11 cellular contexts compared by ENCODE assay signal in genomic region chr5:103271570-103272289, GRCh38. TPM values are rescaled to one million over a fixed set of nuclear protein-coding genes. Genes with fewer than 3 reads are reported as not detected.
DNase-seq lines count a peak whose midpoint lies in the region; ATAC-seq lines count a peak whose summit lies in the region.
"Had no signal": no experiment of that assay in that cellular context is flagged by ENCODE, and none has a peak within 500 bp of the region (broad histone marks: within the 10 kb centered on the region; RNA-seq: fewer than 3 reads in every experiment).

No MANE protein-coding gene starts in this region.

- no peak overlapping the region for H3K4me2 ChIP-seq in trophoblast cell (ENCODE audit: low read length)

- peaks cover 10 to 22% of the 10 kb centered on the region in 2 experiments for H3K36me3 ChIP-seq in trophoblast cell (ENCODE audit: control insufficient read depth in 1 of 2, insufficient read depth in 2 of 2, low read length in 2 of 2)

- H3K27ac ChIP-seq in trophoblast cell (ENCODE audit: low read depth, low read length): no peak overlapping the region

- H2AFZ ChIP-seq in trophoblast cell (ENCODE audit: insufficient read depth, low read length, poor library complexity): no peak overlapping the region

- no peak overlapping the region for H3K23ac ChIP-seq in trophoblast cell (ENCODE audit: low read length)

- no peaks in the 10 kb centered on the region for H3K9me3 ChIP-seq in trophoblast cell (ENCODE audit: insufficient read depth, low read depth, low read length)

- H3K9ac ChIP-seq in trophoblast cell (ENCODE audit: low read length): no peak overlapping the region

- no CpG with 5 or more reads among the region's 2 CpGs for WGBS in trophoblast cell (ENCODE audit: extremely low coverage, insufficient coverage, insufficient read length)

- H2AK5ac ChIP-seq in trophoblast cell (ENCODE audit: low read length): no peak overlapping the region

- H3K9me3 Mint-ChIP-seq in T-helper 2 cell treated with Interferon-gamma antibody and Interleukin-4, amounts not matched to agents 5 μg/mL and 100 μg/mL, for 36 hours: no peaks in the 10 kb centered on the region
- no peaks in the 10 kb centered on the region for H3K9me3 Mint-ChIP-seq in central memory CD8-positive, alpha-beta T cell

- peaks cover 20% of the 10 kb centered on the region for H3K4me1 Mint-ChIP-seq in T-helper 2 cell treated with Interferon-gamma antibody and Interleukin-4, amounts not matched to agents 5 μg/mL and 100 μg/mL, for 36 hours (ENCODE audit: low read depth)
- peaks cover 15% of the 10 kb centered on the region for H3K4me1 Mint-ChIP-seq in central memory CD8-positive, alpha-beta T cell

- no peak overlapping the region for H2BK120ac ChIP-seq in trophoblast cell (ENCODE audit: insufficient read depth, low read length, poor library complexity)

- H3K4me1 ChIP-seq in trophoblast cell (ENCODE audit: control insufficient read depth in 1 of 2, insufficient read depth in 2 of 2, low read length in 2 of 2): peaks cover 3 to 8% of the 10 kb centered on the region in 2 experiments

- H2BK5ac ChIP-seq in trophoblast cell (ENCODE audit: low read depth, low read length, poor library complexity): no peak overlapping the region

- H2BK12ac ChIP-seq in trophoblast cell (ENCODE audit: low read length): no peak overlapping the region

- no peak overlapping the region for H4K8ac ChIP-seq in trophoblast cell (ENCODE audit: low read depth, low read length)

- no peak overlapping the region for H3K4me3 ChIP-seq in trophoblast cell (ENCODE audit: low read depth, low read length)

- no peak overlapping the region for H3K18ac ChIP-seq in trophoblast cell (ENCODE audit: low read length)

- no peak for DNase-seq in T-helper 2 cell treated with Interferon-gamma antibody and Interleukin-4, amounts not matched to agents 5 μg/mL and 100 μg/mL, for 36 hours (ENCODE audit: low spot score)
- DNase-seq in T-helper 2 cell (no peak), HT-29 (ENCODE audit: low spot score) (peak; percentile 13), trophoblast cell (no peak), NCI-H2107 (lab: John Stamatoyannopoulos, UW) (no peak)
- DNase-seq in central memory CD8-positive, alpha-beta T cell (ENCODE audit: low spot score in 2 of 2): no peak
- DNase-seq: activated CD4-positive, alpha-beta T cell treated with anti-CD3 and anti-CD28 coated beads, Interleukin-2, amount 50 U/mL, for 1 hour; NCI-H187; Right ventricle myocardium superior had no signal

- no peak for ATAC-seq in central memory CD8-positive, alpha-beta T cell (replicated peaks; ENCODE audit: extremely low read depth, poor library complexity, severe bottlenecking)
- no peak for ATAC-seq in HG03460 (IDR thresholded peaks at IDR 0.05; ENCODE audit: unreplicated experiment)
- ATAC-seq in HG03469 (IDR thresholded peaks at IDR 0.05; ENCODE audit: unreplicated experiment): no peak

- H3K4ac ChIP-seq in trophoblast cell (ENCODE audit: low read depth, low read length): peak overlapping the region; percentile 97

- H3K14ac ChIP-seq in trophoblast cell (ENCODE audit: low read length): no peak overlapping the region

- no peak overlapping the region for H4K12ac ChIP-seq in trophoblast cell (ENCODE audit: low read depth, low read length)

- H3K79me1 ChIP-seq in trophoblast cell (ENCODE audit: low read length): no peaks in the 10 kb centered on the region

- H3K27me3 ChIP-seq in trophoblast cell (ENCODE audit: insufficient read depth, low read length): no peaks in the 10 kb centered on the region

- H3K79me2 ChIP-seq in trophoblast cell (ENCODE audit: control insufficient read depth, insufficient read depth, low read length, poor library complexity): peaks cover 14% of the 10 kb centered on the region

- no peaks in the 10 kb centered on the region for H3K27me3 Mint-ChIP-seq in T-helper 2 cell treated with Interferon-gamma antibody and Interleukin-4, amounts not matched to agents 5 μg/mL and 100 μg/mL, for 36 hours (ENCODE audit: low read depth)
- no peaks in the 10 kb centered on the region for H3K27me3 Mint-ChIP-seq in central memory CD8-positive, alpha-beta T cell

- H3K27ac Mint-ChIP-seq in T-helper 2 cell treated with Interferon-gamma antibody and Interleukin-4, amounts not matched to agents 5 μg/mL and 100 μg/mL, for 36 hours: peak overlapping the region; percentile 28
- H3K27ac Mint-ChIP-seq in central memory CD8-positive, alpha-beta T cell (ENCODE audit: low read depth): no peak overlapping the region

- H3K4me3 Mint-ChIP-seq in T-helper 2 cell treated with Interferon-gamma antibody and Interleukin-4, amounts not matched to agents 5 μg/mL and 100 μg/mL, for 36 hours: peak overlapping the region; percentile 55
- H3K4me3 Mint-ChIP-seq in central memory CD8-positive, alpha-beta T cell: peak overlapping the region; percentile 34

- peaks cover 13% of the 10 kb centered on the region for H3K36me3 Mint-ChIP-seq in T-helper 2 cell treated with Interferon-gamma antibody and Interleukin-4, amounts not matched to agents 5 μg/mL and 100 μg/mL, for 36 hours (ENCODE audit: low read depth)
- H3K36me3 Mint-ChIP-seq in central memory CD8-positive, alpha-beta T cell (ENCODE audit: insufficient read depth): peaks cover 3% of the 10 kb centered on the region

- H4K91ac ChIP-seq in trophoblast cell (ENCODE audit: low read depth, low read length): no peak overlapping the region

RNA-seq across cellular contexts. Expression of gene MACIR, which starts 13.2 kb away (rescaled TPM):
- 9.2 and 11.2 TPM in 2 replicates for total RNA-seq in HT-29 (2014; rRNA removed; shearing (Covaris generic))
- 81.5 and 86.2 TPM in 2 replicates for polyA plus RNA-seq in trophoblast cell (2013)
